13 cellular contexts compared by ENCODE assay signal in genomic region chr12:123763093-123763492, GRCh38. TPM values are rescaled to one million over a fixed set of nuclear protein-coding genes. Genes with fewer than 3 reads are reported as not detected.
DNase-seq lines count a peak whose midpoint lies in the region; ATAC-seq and TF ChIP-seq lines count a peak whose summit lies in the region.
"Had no signal": no experiment of that assay in that cellular context is flagged by ENCODE, and none has a peak within 500 bp of the region (broad histone marks: within the 10 kb centered on the region; RNA-seq: fewer than 3 reads in every experiment).

No MANE protein-coding gene starts in this region.

- no peaks in the 10 kb centered on the region for H3K79me2 ChIP-seq in PC-3 (ENCODE audit: low read length)

- CTCF ChIA-PET in PC-3 (lab: Charles Lee), result no interaction called here

- no TSS peak for BruUV-seq in PC-3 (replicated peaks; lab: Mats Ljungman, UMichigan)

- H2AFZ ChIP-seq in PC-3 (ENCODE audit: low read length), result no peak overlapping the region

- 30 to 61% methylated on average over 2 to 8 of the region's 8 CpGs for WGBS in transverse colon (ENCODE audit: low coverage in 1 of 2), 2 donors

- no peak overlapping the region for H3K27ac Mint-ChIP-seq in activated T-cell treated with anti-CD3 and anti-CD28 coated beads, Interleukin-2, amount 50 U/mL, for 72 hours
- H3K27ac Mint-ChIP-seq in immature natural killer cell, result no peak overlapping the region

- intact Hi-C loops in PC-3 (cut with micrococcal nuclease) (no loop called here), transverse colon (cut with DNase I; ENCODE audit: low total_unique reads) (no loop called here)

- TF ChIP-seq POLR2A in transverse colon (IDR thresholded peaks at IDR 0.05), result no peak

- H3K27ac ChIP-seq in PC-3 (ENCODE audit: low read length), result no peak overlapping the region
- no peak overlapping the region for H3K27ac ChIP-seq in transverse colon
- H3K27ac ChIP-seq: vagina had no signal

- no peaks in the 10 kb centered on the region for H3K9me2 ChIP-seq in PC-3 (replicated peaks; ENCODE audit: low read length)

- H3K9me3 Mint-ChIP-seq in activated T-cell treated with anti-CD3 and anti-CD28 coated beads, Interleukin-2, amount 50 U/mL, for 72 hours, result no peaks in the 10 kb centered on the region
- no peaks in the 10 kb centered on the region for H3K9me3 Mint-ChIP-seq in immature natural killer cell

- POLR2A ChIA-PET in PC-3 (lab: Charles Lee; ENCODE audit: unreplicated experiment), result no interaction called here

- DNase-seq in activated T-cell treated with anti-CD3 and anti-CD28 coated beads, Interleukin-2, amount 50 U/mL, for 72 hours, result no peak
- no peak for DNase-seq in activated T-cell treated with anti-CD3 and anti-CD28 coated beads, Interleukin-2, amount 50 U/mL, for 48 hours
- no peak for DNase-seq in PC-3
- DNase-seq in immature natural killer cell, result no peak
- DNase-seq in transverse colon, result peak; percentile 24
- DNase-seq in mucosa of gallbladder (ENCODE audit: low spot score), result no peak
- DNase-seq: AML-193, amniotic stem cell, NCI-H1694 treated with DMSO at 0.1 percent for 48 hours had no signal

- H3K4me3 ChIP-seq in PC-3 (ENCODE audit: low read length) (no peak overlapping the region), transverse colon (peak overlapping the region in 2 of 4 donors; percentile 41 to 57)

- in situ Hi-C loops in transverse colon (cut with MboI; ENCODE audit: low pct_ligation_motif_present in 1 of 4, low pct_unique_long_range_greater_than_20kb in 1 of 4, low sequenced_read_pairs in 3 of 4), result no loop called here

- TF ChIP-seq CTCF in PC-3 (conservative IDR thresholded peaks at IDR 0.05; ENCODE audit: low read depth, low read length) (no peak), transverse colon (IDR thresholded peaks at IDR 0.05) (no peak)

- peaks cover 6% of the 10 kb centered on the region for H3K27me3 Mint-ChIP-seq in activated T-cell treated with anti-CD3 and anti-CD28 coated beads, Interleukin-2, amount 50 U/mL, for 72 hours (ENCODE audit: low read depth)
- peaks cover 8 to 17% (median 13%) of the 10 kb centered on the region in 3 donors for H3K27me3 Mint-ChIP-seq in immature natural killer cell (ENCODE audit: low read depth in 3 of 3)

- H3K36me3 Mint-ChIP-seq in activated T-cell treated with anti-CD3 and anti-CD28 coated beads, Interleukin-2, amount 50 U/mL, for 72 hours (ENCODE audit: insufficient read depth in 2 of 2), result peaks cover 0 to 3% of the 10 kb centered on the region in 2 donors
- peaks cover 5 to 12% (median 6%) of the 10 kb centered on the region in 3 donors for H3K36me3 Mint-ChIP-seq in immature natural killer cell

- H3F3A ChIP-seq in PC-3 (ENCODE audit: low read length, unreplicated experiment), result no peaks in the 10 kb centered on the region

- H3K4me1 Mint-ChIP-seq in activated T-cell treated with anti-CD3 and anti-CD28 coated beads, Interleukin-2, amount 50 U/mL, for 72 hours (ENCODE audit: low read depth), result peaks cover 18% of the 10 kb centered on the region
- H3K4me1 Mint-ChIP-seq in immature natural killer cell, result peaks cover 17 to 18% of the 10 kb centered on the region in 2 donors

- H3K9me3 ChIP-seq in PC-3 (ENCODE audit: low read length) (no peaks in the 10 kb centered on the region), transverse colon (no peaks in the 10 kb centered on the region)
- H3K9me3 ChIP-seq: vagina had no signal

- H4K20me1 ChIP-seq in PC-3 (ENCODE audit: low read length), result no peaks in the 10 kb centered on the region

- no peak overlapping the region for H3K4me2 ChIP-seq in PC-3 (ENCODE audit: low read length)

- ATAC-seq in activated T-cell treated with anti-CD3 and anti-CD28 coated beads, Interleukin-2, amount 50 U/mL, for 72 hours (replicated peaks in 1 of 2), result no peak
- ATAC-seq in PC-3 (peak; percentile 31; the same call in 1 of the 2 replicates), HG03196 (IDR thresholded peaks at IDR 0.05; ENCODE audit: unreplicated experiment) (no peak), GM21360 (IDR thresholded peaks at IDR 0.05; ENCODE audit: unreplicated experiment) (no peak)

- H3K36me3 ChIP-seq in PC-3 (ENCODE audit: low read depth, low read length) (0 out of 2 replicates have a peak, but pooled peaks cover 2% of the 10 kb centered on the region), transverse colon (peaks cover 0 to 7% (median 3%) of the 10 kb centered on the region in 4 donors)

- H3K4me1 ChIP-seq in PC-3 (ENCODE audit: insufficient read depth, low read length) (no peaks in the 10 kb centered on the region), transverse colon (peaks cover 6 to 19% (median 14%) of the 10 kb centered on the region in 4 donors)

- H3K4me3 Mint-ChIP-seq in activated T-cell treated with anti-CD3 and anti-CD28 coated beads, Interleukin-2, amount 50 U/mL, for 72 hours, result peak overlapping the region; percentile 74 to 76
- peak overlapping the region in 4 of 5 donors; percentile 76 to 87 (median 83) for H3K4me3 Mint-ChIP-seq in immature natural killer cell

- TF ChIP-seq EP300 in transverse colon (IDR thresholded peaks at IDR 0.05; ENCODE audit: low read depth), result no peak

- H3K27me3 ChIP-seq in PC-3 (ENCODE audit: low read length) (no peaks in the 10 kb centered on the region), transverse colon (peaks cover 23% of the 10 kb centered on the region)
- H3K27me3 ChIP-seq: vagina had no signal

- no peak overlapping the region for H3K9ac ChIP-seq in PC-3 (ENCODE audit: low read length)

RNA-seq across cellular contexts. Expression of gene DNAH10, which starts 1.0 kb away (rescaled TPM):
- under 1 TPM; 0.44 to 0.46 TPM for total RNA-seq in activated T-cell treated with anti-CD3 and anti-CD28 coated beads, Interleukin-2, amount 50 U/mL, for 72 hours
- total RNA-seq in PC-3 (2014; rRNA removed) (0.15 and 0.17 TPM in 2 replicates), transverse colon (under 1 TPM in 2 of 4 donors, not detected in 2; 0.14 to 0.20 TPM), mucosa of gallbladder (0.23 TPM)
- polyA plus RNA-seq in immature natural killer cell, result under 1 TPM; 0.02 to 0.24 (median 0.16) TPM
- total RNA-seq: glomerular endothelial cell, vagina had no signal

RNA-seq across cellular contexts. Expression of gene ATP6V0A2, which starts 50.9 kb away (rescaled TPM):
- total RNA-seq in activated T-cell treated with anti-CD3 and anti-CD28 coated beads, Interleukin-2, amount 50 U/mL, for 72 hours, result 100 to 1,000 TPM; 125 to 140 TPM
- total RNA-seq in PC-3 (2014; rRNA removed), result 27.8 and 34.2 TPM in 2 replicates
- polyA plus RNA-seq in immature natural killer cell, result 10 to 100 TPM; 19.3 to 27.7 (median 26.5) TPM
- total RNA-seq in transverse colon, result 10 to 100 TPM; 23.9 to 33.3 (median 29.0) TPM
- 25.9 TPM for total RNA-seq in mucosa of gallbladder
